Comparison of ENCODE assay signal across 14 cellular contexts in the genomic region with DNA sequence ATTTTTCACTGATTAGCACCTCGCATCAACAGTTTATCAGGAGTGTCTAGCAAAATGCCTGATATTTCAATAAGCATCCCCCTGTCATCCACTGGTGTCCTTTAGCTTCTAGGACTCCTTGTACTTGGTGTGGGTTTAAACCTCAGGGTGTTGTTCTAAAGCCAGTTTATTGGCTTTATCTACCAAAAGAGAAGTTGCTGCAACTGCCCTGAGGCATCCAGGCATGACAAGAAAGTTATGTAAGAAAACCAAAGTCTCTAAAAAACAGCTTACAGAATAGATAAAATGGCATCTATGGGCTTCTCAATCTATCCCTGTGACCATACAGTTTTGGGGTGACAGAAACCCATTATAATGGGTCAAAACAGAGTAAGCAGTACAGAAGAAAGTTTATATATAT.
DNase-seq lines count a peak whose midpoint lies in the region; ATAC-seq and TF ChIP-seq lines count a peak whose summit lies in the region.
"Had no signal": no experiment of that assay in that cellular context is flagged by ENCODE, and none has a peak within 500 bp of the region (broad histone marks: within the 10 kb centered on the region; RNA-seq: fewer than 3 reads in every experiment).

No MANE protein-coding gene starts in this region.

- H3K4me1 ChIP-seq in testis: peaks cover 14% of the 10 kb centered on the region
- H3K4me1 ChIP-seq: HAP-1 had no signal

- H3K4me3 ChIP-seq in testis: no peak overlapping the region
- H3K4me3 ChIP-seq: HAP-1 had no signal

- no peak for TF ChIP-seq POLR2A in testis (IDR thresholded peaks at IDR 0.05)

- H3K36me3 ChIP-seq in testis (ENCODE audit: low read depth, missing control alignments): no peaks in the 10 kb centered on the region
- H3K36me3 ChIP-seq: HAP-1 had no signal

- no peak for TF ChIP-seq CTCF in testis (IDR thresholded peaks at IDR 0.05)

- ATAC-seq in HG03135 (IDR thresholded peaks at IDR 0.05; ENCODE audit: unreplicated experiment) (no peak), GM18498 (IDR thresholded peaks at IDR 0.05; ENCODE audit: unreplicated experiment) (no peak), HG02970 (IDR thresholded peaks at IDR 0.05; ENCODE audit: low FRiP score, unreplicated experiment) (no peak)

- 65 to 69% methylated on average over 1 of the region's 1 CpG for WGBS in testis, 2 donors

- no peaks in the 10 kb centered on the region for H3K27me3 ChIP-seq in testis

- no peaks in the 10 kb centered on the region for H3K9me3 ChIP-seq in testis
- H3K9me3 ChIP-seq: HAP-1 had no signal

- H3K27ac ChIP-seq in testis: peak overlapping the region; percentile 65 to 67

- intact Hi-C loops in testis (cut with DNase I; ENCODE audit: low total_unique reads): no loop called here

- peak; percentile 45 for DNase-seq in GF-D8 (lab: John Stamatoyannopoulos, UW)
- DNase-seq in RPMI7951 (ENCODE audit: low read depth): peak; percentile 50
- no peak for DNase-seq in testis
- DNase-seq: CD4-positive, alpha-beta T cell; CD8-positive, alpha-beta memory T cell; DMS 273 treated with DMSO at 0.1 percent for 48 hours; DMS79; EL; GDM1; GOT3 had no signal
